8 cellular contexts compared by ENCODE assay signal in genomic region chr15:61051570-61052031, GRCh38.
DNase-seq lines count a peak whose midpoint lies in the region; ATAC-seq and TF ChIP-seq lines count a peak whose summit lies in the region.

No MANE protein-coding gene starts in this region.

- H3K9me3 ChIP-seq in upper lobe of left lung = no peaks in the 10 kb centered on the region

- peaks cover 23% of the 10 kb centered on the region for H3K4me1 Mint-ChIP-seq in MCF 10A (ENCODE audit: insufficient read depth, unreplicated experiment)

- TF ChIP-seq POLR2A in upper lobe of left lung (IDR thresholded peaks at IDR 0.05) = no peak

- CTCF ChIA-PET in MCF 10A (lab: Yijun Ruan, JAX) = interaction anchor here (0.6 to 3.0 kb wide), 14 partner anchors 9 to 555 kb away, joined by 3 to 12 read pairs (median 4); no protein-coding TSS in a partner anchor

- H3K27ac ChIP-seq in upper lobe of left lung = no peak overlapping the region

- H3K4me3 ChIP-seq in upper lobe of left lung = no peak overlapping the region

- POLR2A ChIA-PET in MCF 10A (lab: Yijun Ruan, JAX) = no interaction called here

- DNase-seq in Ammon's horn (ENCODE audit: low spot score) = peak; percentile 73
- peak; percentile 51 for DNase-seq in M059J (ENCODE audit: low read depth)
- DNase-seq in MCF 10A (ENCODE audit: unreplicated experiment) = peak; percentile 58
- DNase-seq in left colon = no peak
- peak in 1 of 2 donors; percentile 37 for DNase-seq in upper lobe of left lung

- H3K27me3 Mint-ChIP-seq in MCF 10A (ENCODE audit: insufficient read depth, unreplicated experiment) = no peaks in the 10 kb centered on the region

- ATAC-seq in left colon (peak; percentile 76), upper lobe of left lung (ENCODE audit: low FRiP score in 2 of 2) (peak; percentile 78 to 86), HG02623 (IDR thresholded peaks at IDR 0.05; ENCODE audit: unreplicated experiment) (no peak), GM19463 (IDR thresholded peaks at IDR 0.05; ENCODE audit: unreplicated experiment) (no peak), GM19023 (IDR thresholded peaks at IDR 0.05; ENCODE audit: unreplicated experiment) (no peak)

- intact Hi-C loops in MCF 10A (cut with micrococcal nuclease) = loop anchor here (1.0 to 5.0 kb wide), 3 partner anchors 119 to 544 kb away; no protein-coding TSS in a partner anchor
- intact Hi-C loops in left colon (cut with DNase I, micrococcal nuclease) = loop anchor here in 1 of 2 donors (10.0 kb wide), 1 partner anchor 457 kb away; no protein-coding TSS in a partner anchor

- no peaks in the 10 kb centered on the region for H3K36me3 Mint-ChIP-seq in MCF 10A (ENCODE audit: insufficient read depth, unreplicated experiment)

- BruUV-seq in MCF 10A (replicated peaks; lab: Mats Ljungman, UMichigan) = no TSS peak

- H3K27ac Mint-ChIP-seq in MCF 10A (ENCODE audit: low read depth, unreplicated experiment) = no peak overlapping the region

- H3K9me3 Mint-ChIP-seq in MCF 10A (ENCODE audit: unreplicated experiment) = no peaks in the 10 kb centered on the region

- no peaks in the 10 kb centered on the region for H3K36me3 ChIP-seq in upper lobe of left lung

- TF ChIP-seq CTCF in MCF 10A (IDR thresholded peaks at IDR 0.05; ENCODE audit: unreplicated experiment) = peak; percentile 56
- TF ChIP-seq CTCF in upper lobe of left lung (IDR thresholded peaks at IDR 0.05) = peak in 5 of 6 experiments; percentile 20 to 57 (median 37)

- 23% methylated on average over 4 of the region's 4 CpGs for WGBS in upper lobe of left lung, 2 donors

- H3K4me3 Mint-ChIP-seq in MCF 10A (ENCODE audit: unreplicated experiment) = no peak overlapping the region

- TF ChIP-seq EP300 in upper lobe of left lung (IDR thresholded peaks at IDR 0.05) = no peak

- H3K4me1 ChIP-seq in upper lobe of left lung = peaks cover 0 to 6% (median 0%) of the 10 kb centered on the region in 4 donors

- H3K27me3 ChIP-seq in upper lobe of left lung = no peaks in the 10 kb centered on the region

Comparison
In these comparisons a context has a peak if more than half of its experiments do, and no peak if none do; other contexts are left out.
1. DNase-seq: peak in Ammon's horn (single experiment), M059J (single experiment) and MCF 10A (single experiment); none in left colon (0 of 2).
2. ATAC-seq: peak in left colon (single experiment) and upper lobe of left lung (2 of 2); none in HG02623 (single experiment), GM19463 (single experiment) and GM19023 (single experiment).